In genomic region chr1:225816643-225817538, GRCh38 we compare ENCODE assay signal across 11 cellular contexts. TPM values are rescaled to one million over a fixed set of nuclear protein-coding genes. Genes with fewer than 3 reads are reported as not detected.
A peak's percentile ranks its signal among the peaks of the same experiment; 100 is the strongest.
DNase-seq lines count a peak whose midpoint lies in the region; ATAC-seq, FAIRE-seq and TF ChIP-seq lines count a peak whose summit lies in the region.
"Had no signal": no experiment of that assay in that cellular context is flagged by ENCODE, and none has a peak within 500 bp of the region (broad histone marks: within the 10 kb centered on the region; RNA-seq: fewer than 3 reads in every experiment).

No MANE protein-coding gene starts in this region.

- intact Hi-C loops in K562 (cut with micrococcal nuclease): no loop called here

- H3K4me2 ChIP-seq in K562 (ENCODE audit: insufficient read depth, low read length) (no peak overlapping the region), hepatocyte (peak overlapping the region; percentile 56)

- no peaks in the 10 kb centered on the region for H3K9me3 Mint-ChIP-seq in activated CD4-positive, alpha-beta memory T cell treated with anti-CD3 and anti-CD28 coated beads, Interleukin-2, amount 10 ng/mL, durations not matched to agents 7 days and 5 days

- no peak for TF ChIP-seq RAD21 in K562 (CRISPR knock-in tag; conservative IDR thresholded peaks at IDR 0.05 in 1 of 2, IDR thresholded peaks at IDR 0.05 in 1 of 2)

- H3K79me2 ChIP-seq in K562 (ENCODE audit: control insufficient read depth, insufficient read depth, low read length) (no peaks in the 10 kb centered on the region), hepatocyte (peaks cover 67% of the 10 kb centered on the region)

- no peaks in the 10 kb centered on the region for H3K9me1 ChIP-seq in K562 (ENCODE audit: control insufficient read depth, insufficient read depth, low read length)

- peaks cover 4% of the 10 kb centered on the region for H3K27me3 Mint-ChIP-seq in activated CD4-positive, alpha-beta memory T cell treated with anti-CD3 and anti-CD28 coated beads, Interleukin-2, amount 10 ng/mL, durations not matched to agents 7 days and 5 days

- ATAC-seq in K562 (no peak), HG03045 (IDR thresholded peaks at IDR 0.05; ENCODE audit: unreplicated experiment) (no peak), HG03342 (IDR thresholded peaks at IDR 0.05; ENCODE audit: unreplicated experiment) (no peak)

- BruUV-seq in K562 (replicated peaks; lab: Mats Ljungman, UMichigan): no TSS peak

- peak overlapping the region in 1 of 2 experiments; percentile 82; a peak in 2 of 4 replicates for H3K9ac ChIP-seq in K562 (ENCODE audit: insufficient read depth in 1 of 2, low read depth in 2 of 2, low read length in 2 of 2)

- TF ChIP-seq CTCF in K562 (IDR thresholded peaks at IDR 0.05 in 2 of 3, conservative IDR thresholded peaks at IDR 0.05 in 1 of 3; ENCODE audit: insufficient read depth in 2 of 3, low read depth in 1 of 3, low read length in 3 of 3): no peak
- TF ChIP-seq CTCF in hepatocyte (IDR thresholded peaks at IDR 0.05; ENCODE audit: poor library complexity): no peak

- H3K4me3 ChIP-seq in K562: no peak overlapping the region
- no peak overlapping the region for H3K4me3 ChIP-seq in hepatocyte
- H3K4me3 ChIP-seq: SK-N-MC had no signal

- CTCF ChIA-PET in K562 (lab: Yijun Ruan, JAX; ENCODE audit: low intra/inter-chr PET ratio): no interaction called here
- CTCF ChIA-PET in activated CD4-positive, alpha-beta memory T cell treated with anti-CD3 and anti-CD28 coated beads, Interleukin-2, amount 10 ng/mL, durations not matched to agents 7 days and 5 days (lab: Charles Lee): no interaction called here

- POLR2A ChIA-PET in K562 (lab: Yijun Ruan, JAX): interaction anchor here (0.7 to 1.2 kb wide), 5 partner anchors 10 to 160 kb away, joined by 3 to 4 read pairs (median 3); no protein-coding TSS in a partner anchor
- POLR2A ChIA-PET in activated CD4-positive, alpha-beta memory T cell treated with anti-CD3 and anti-CD28 coated beads, Interleukin-2, amount 10 ng/mL, durations not matched to agents 7 days and 5 days (lab: Charles Lee): no interaction called here

- in situ Hi-C loops in K562 (cut with MboI): no loop called here

- H4K20me1 ChIP-seq in K562 (replicated peaks; ENCODE audit: control insufficient read depth, insufficient read depth, low read length): no peaks in the 10 kb centered on the region
- no peaks in the 10 kb centered on the region for H4K20me1 ChIP-seq in hepatocyte (ENCODE audit: insufficient read depth, poor library complexity, severe bottlenecking)

- H3K4me1 Mint-ChIP-seq in activated CD4-positive, alpha-beta memory T cell treated with anti-CD3 and anti-CD28 coated beads, Interleukin-2, amount 10 ng/mL, durations not matched to agents 7 days and 5 days: peaks cover 4% of the 10 kb centered on the region

- H3K9me2 ChIP-seq in hepatocyte (replicated peaks; ENCODE audit: insufficient read depth): no peaks in the 10 kb centered on the region

- no peaks in the 10 kb centered on the region for H3K27me3 ChIP-seq in K562 (ENCODE audit: control insufficient read depth in 2 of 2, insufficient read depth in 2 of 2, low read length in 2 of 2)
- H3K27me3 ChIP-seq in hepatocyte: no peaks in the 10 kb centered on the region

- peaks cover 28 to 31% of the 10 kb centered on the region in 2 experiments for H3K4me1 ChIP-seq in K562 (replicated peaks in 1 of 2; ENCODE audit: control insufficient read depth in 2 of 2, insufficient read depth in 2 of 2, low read length in 2 of 2)
- H3K4me1 ChIP-seq in hepatocyte (ENCODE audit: insufficient read depth): peaks cover 38% of the 10 kb centered on the region

- peak overlapping the region; percentile 65; the same call in 1 of the 2 replicates for H2AFZ ChIP-seq in K562 (ENCODE audit: low read depth, low read length)
- no peak overlapping the region for H2AFZ ChIP-seq in hepatocyte

- whole genome bisulfite sequencing in K562 (ENCODE audit: insufficient coverage, low coverage, missing lambda C conversion rate): 80% methylated on average over 17 of the region's 17 CpGs
- WGBS in hepatocyte (ENCODE audit: low lambda C conversion rate, missing lambda C conversion rate): 68% methylated on average over 17 of the region's 17 CpGs

- peak overlapping the region; percentile 22; the same call in 2 of the 3 replicates for H3K27ac ChIP-seq in K562 (ENCODE audit: extremely low read depth, low read depth, low read length)
- H3K27ac ChIP-seq in hepatocyte: peak overlapping the region; percentile 90
- H3K27ac ChIP-seq: SK-N-MC had no signal

- FAIRE-seq in K562 (lab: Jason Lieb, UNC): no peak
- FAIRE-seq: islet of Langerhans had no signal

- no peak for TF ChIP-seq POLR2A in K562 (conservative IDR thresholded peaks at IDR 0.05)

- no peaks in the 10 kb centered on the region for H3K9me3 ChIP-seq in K562 (replicated peaks; ENCODE audit: control insufficient read depth, insufficient read depth, low read depth, low read length)
- no peaks in the 10 kb centered on the region for H3K9me3 ChIP-seq in hepatocyte (ENCODE audit: low read depth)

- H3K36me3 Mint-ChIP-seq in activated CD4-positive, alpha-beta memory T cell treated with anti-CD3 and anti-CD28 coated beads, Interleukin-2, amount 10 ng/mL, durations not matched to agents 7 days and 5 days (ENCODE audit: low read depth): no peaks in the 10 kb centered on the region

- DNase-seq in Daoy (ENCODE audit: low read depth) (peak; percentile 30), K562 (ENCODE audit: extremely low read depth in 1 of 4, low spot score in 3 of 4) (no peak), hepatocyte (ENCODE audit: low spot score) (peak; percentile 51), retina (peak; percentile 22), NCI-H2227 treated with DMSO at 0.1 percent for 48 hours (lab: John Stamatoyannopoulos, UW) (no peak)
- no peak for DNase-seq in activated CD4-positive, alpha-beta memory T cell treated with anti-CD3 and anti-CD28 coated beads, Interleukin-2, amount 10 ng/mL, durations not matched to agents 7 days and 5 days
- DNase-seq: activated naive CD4-positive, alpha-beta T cell treated with Interleukin-2 at 50 U/mL for 16 hours had no signal

- no peak overlapping the region for H3K27ac Mint-ChIP-seq in activated CD4-positive, alpha-beta memory T cell treated with anti-CD3 and anti-CD28 coated beads, Interleukin-2, amount 10 ng/mL, durations not matched to agents 7 days and 5 days

- TF ChIP-seq EP300 in K562 (IDR thresholded peaks at IDR 0.05; ENCODE audit: low read length): no peak

- H3K36me3 ChIP-seq in K562 (ENCODE audit: control insufficient read depth, insufficient read depth, low read length) (no peaks in the 10 kb centered on the region), hepatocyte (replicated peaks; ENCODE audit: insufficient read depth, low read depth) (no peaks in the 10 kb centered on the region)

- no peak overlapping the region for H3K4me3 Mint-ChIP-seq in activated CD4-positive, alpha-beta memory T cell treated with anti-CD3 and anti-CD28 coated beads, Interleukin-2, amount 10 ng/mL, durations not matched to agents 7 days and 5 days

RNA-seq across cellular contexts. Expression of gene EPHX1, which starts 7.0 kb away (rescaled TPM):
- 4.6 and 8.8 TPM in 2 replicates for total RNA-seq in Daoy (2014; rRNA removed; shearing (Covaris generic))
- total RNA-seq in K562 (2011; cell fraction: chromatin; rRNA removed; ENCODE audit: low replicate concordance): 16.4 and 37.6 TPM in 2 replicates
- total RNA-seq in K562 (2011; cell fraction: nucleolus; rRNA removed): 26.8 and 35.4 TPM in 2 replicates
- 21.5 and 25.0 TPM in 2 replicates for total RNA-seq in K562 (2011; cell fraction: nucleoplasm; rRNA removed)
- total RNA-seq in K562 (2014; rRNA removed): 8.0 and 11.6 TPM in 2 replicates
- total RNA-seq in K562 (2014; rRNA removed; fragmentation: Illumina TruSeq; extraction: Trizol): 4.7 and 5.1 TPM in 2 replicates
- total RNA-seq in K562 (2015; rRNA removed; fragmentation: Illumina TruSeq; extraction: Trizol): 6.7 and 7.6 TPM in 2 replicates
- 18.5 and 21.1 TPM in 2 replicates for total RNA-seq in K562 (2021)
- 4.0 and 11.2 TPM in 2 replicates for polyA plus RNA-seq in K562 (2011; rRNA removed)
- polyA plus RNA-seq in K562 (2011; cell fraction: cytosol; rRNA removed): 4.7 and 5.2 TPM in 2 replicates
- polyA plus RNA-seq in K562 (2011; cell fraction: nucleus; rRNA removed): 6.3 and 7.3 TPM in 2 replicates
- 26.2 and 32.9 TPM in 2 replicates for polyA plus RNA-seq in K562 (2012)
- polyA plus RNA-seq in K562 (2014; fragmentation: Illumina TruSeq; extraction: Trizol): 21.9 and 27.0 TPM in 2 replicates
- under 1 TPM; 0.21 to 0.48 TPM for polyA plus RNA-seq in K562 (2014; fragmentation: Nextera tagmentation; extraction: Ambion mirVana)
- polyA plus RNA-seq in K562 (2014; rRNA removed): 7.5 and 8.8 TPM in 2 replicates
- polyA minus RNA-seq in K562 (2011; rRNA and poly(A)+ RNA removed): 3.6 and 4.8 TPM in 2 replicates
- polyA minus RNA-seq in K562 (2011; cell fraction: cytosol; rRNA and poly(A)+ RNA removed): 6.6 and 10.0 TPM in 2 replicates
- 5.0 and 6.2 TPM in 2 replicates for polyA minus RNA-seq in K562 (2011; cell fraction: nucleus; rRNA and poly(A)+ RNA removed)
- 122 and 133 TPM in 2 replicates for total RNA-seq in hepatocyte
- polyA plus RNA-seq in hepatocyte: 102 and 138 TPM in 2 replicates
- 1 to 10 TPM in 1 of 2 experiments, under 1 TPM in 1; 0.93 to 1.0 TPM for total RNA-seq in activated CD4-positive, alpha-beta memory T cell treated with anti-CD3 and anti-CD28 coated beads, Interleukin-2, amount 10 ng/mL, durations not matched to agents 7 days and 5 days

RNA-seq across cellular contexts. Expression of gene SRP9, which starts 39.3 kb away (rescaled TPM):
- 363 and 488 TPM in 2 replicates for total RNA-seq in Daoy (2014; rRNA removed; shearing (Covaris generic))
- 83.3 and 146 TPM in 2 replicates for total RNA-seq in K562 (2011; cell fraction: chromatin; rRNA removed; ENCODE audit: low replicate concordance)
- total RNA-seq in K562 (2011; cell fraction: nucleolus; rRNA removed): 43.4 and 63.3 TPM in 2 replicates
- total RNA-seq in K562 (2011; cell fraction: nucleoplasm; rRNA removed): 146 and 277 TPM in 2 replicates
- total RNA-seq in K562 (2014; rRNA removed) (272 and 273 TPM in 2 replicates), K562 (2014; rRNA removed; fragmentation: Illumina TruSeq; extraction: Trizol) (690 and 726 TPM in 2 replicates), K562 (2015; rRNA removed; fragmentation: Illumina TruSeq; extraction: Trizol) (537 and 597 TPM in 2 replicates), K562 (2021) (434 and 437 TPM in 2 replicates), hepatocyte (414 and 445 TPM in 2 replicates)
- polyA plus RNA-seq in K562 (2011; rRNA removed) (836 and 1,016 TPM in 2 replicates), K562 (2014; fragmentation: Illumina TruSeq; extraction: Trizol) (557 and 668 TPM in 2 replicates), K562 (2014; fragmentation: Nextera tagmentation; extraction: Ambion mirVana) (1,000 to 10,000 TPM; 1,645 to 1,892 TPM), K562 (2014; rRNA removed) (502 and 509 TPM in 2 replicates), hepatocyte (309 and 360 TPM in 2 replicates)
- 227 and 688 TPM in 2 replicates for polyA plus RNA-seq in K562 (2011; cell fraction: cytosol; rRNA removed)
- 227 and 377 TPM in 2 replicates for polyA plus RNA-seq in K562 (2011; cell fraction: nucleus; rRNA removed)
- 392 and 460 TPM in 2 replicates for polyA plus RNA-seq in K562 (2012)
- polyA minus RNA-seq in K562 (2011; rRNA and poly(A)+ RNA removed): 359 and 411 TPM in 2 replicates
- polyA minus RNA-seq in K562 (2011; cell fraction: cytosol; rRNA and poly(A)+ RNA removed): 148 and 171 TPM in 2 replicates
- polyA minus RNA-seq in K562 (2011; cell fraction: nucleus; rRNA and poly(A)+ RNA removed): 33.3 and 80.0 TPM in 2 replicates
- 100 to 1,000 TPM; 246 to 253 TPM for total RNA-seq in activated CD4-positive, alpha-beta memory T cell treated with anti-CD3 and anti-CD28 coated beads, Interleukin-2, amount 10 ng/mL, durations not matched to agents 7 days and 5 days

Comparison
In these comparisons a context has a peak if more than half of its experiments do, and no peak if none do; other contexts are left out.
1. DNase-seq: peak in Daoy (single experiment), hepatocyte (single experiment) and retina (single experiment); none in K562 (0 of 4), NCI-H2227 treated with DMSO at 0.1 percent for 48 hours (single experiment) and activated CD4-positive, alpha-beta memory T cell treated with anti-CD3 and anti-CD28 coated beads, Interleukin-2, amount 10 ng/mL, durations not matched to agents 7 days and 5 days (single experiment).